In the genomic region with DNA sequence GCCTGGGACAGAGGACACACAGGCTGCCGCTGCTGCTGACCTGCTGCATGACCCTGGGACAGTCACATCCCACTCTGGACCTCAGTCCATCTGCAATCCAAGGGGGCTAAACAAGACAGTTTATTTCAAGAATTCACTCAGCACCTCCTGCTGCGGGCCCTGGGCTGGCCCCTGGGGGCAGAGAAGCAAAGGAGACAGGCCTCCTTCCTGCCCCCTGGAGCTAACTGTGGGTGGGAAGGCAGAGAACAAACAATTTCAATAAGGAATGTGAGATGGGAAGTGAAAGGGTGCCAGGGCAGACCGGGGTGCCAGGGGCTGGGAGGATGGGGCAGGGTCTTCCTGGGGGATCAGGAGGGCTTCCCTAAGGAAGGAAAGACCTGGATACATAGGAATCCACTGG, we compare ENCODE assay signal across 25 cellular contexts.
"Had no signal": no experiment of that assay in that cellular context is flagged by ENCODE, and none has a peak within 500 bp of the region (broad histone marks: within the 10 kb centered on the region; RNA-seq: fewer than 3 reads in every experiment).

No MANE protein-coding gene starts in this region.

- H3K4me3 Mint-ChIP-seq: IgD-negative memory B cell had no signal

- H3K4me2 ChIP-seq: SK-N-SH had no signal

- H3K27ac ChIP-seq: RWPE1, SJSA1 had no signal

- H3K4me1 ChIP-seq: SJSA1 had no signal

- H3K4me1 Mint-ChIP-seq: IgD-negative memory B cell had no signal

- ATAC-seq: Panc1, PC-3 had no signal

- DNase-seq: Karpas-422, KG1, NCI-H1092, NCI-H1105 treated with DMSO at 0.1 percent for 48 hours, NCI-H1417 treated with DMSO at 0.1 percent for 48 hours, NCI-H146, NCI-H1694 treated with DMSO at 0.1 percent for 48 hours, NCI-H2029, NCI-H2081 treated with DMSO at 0.1 percent for 48 hours, NCI-H2171, NCI-H226, NCI-H446, NCI-H510A, NCI-H524 treated with DMSO at 0.1 percent for 48 hours, NCI-H69, NCI-H774, PC-3, SHP77 treated with DMSO at 0.1 percent for 48 hours, SK-N-SH, SW 1271 had no signal

- H3K27ac Mint-ChIP-seq: IgD-negative memory B cell had no signal

- H3K9me3 Mint-ChIP-seq: IgD-negative memory B cell had no signal

- H3K27me3 ChIP-seq: MG63 had no signal

- H3K36me3 ChIP-seq: MG63, SJSA1 had no signal

- H3K4me3 ChIP-seq: MG63, SJSA1 had no signal

- H3K9ac ChIP-seq: SK-N-SH had no signal

- H3K9me3 ChIP-seq: MG63, SJSA1, SK-N-SH had no signal
